Comparison of ENCODE assay signal across 9 cellular contexts in the genomic region with DNA sequence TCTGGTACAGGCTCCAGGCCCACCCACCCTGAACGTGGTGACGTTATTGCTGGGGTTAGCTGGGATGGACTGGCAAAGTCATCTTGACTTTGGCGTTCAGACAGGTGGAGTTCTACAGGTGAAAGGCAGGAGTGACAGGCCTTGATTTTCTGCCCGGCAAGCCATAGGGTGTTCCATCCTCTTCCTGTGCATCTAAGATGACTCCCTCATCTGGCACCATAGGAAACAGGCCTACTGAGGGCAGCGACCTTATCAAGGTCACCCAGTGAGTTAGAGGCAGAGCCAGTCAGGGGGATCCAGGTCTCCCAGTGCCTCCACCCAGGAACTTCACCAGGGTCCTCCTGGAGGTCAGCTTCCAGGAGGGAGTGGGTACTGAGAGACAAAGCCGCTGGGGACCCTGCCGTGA. TPM values are rescaled to one million over a fixed set of nuclear protein-coding genes. Genes with fewer than 3 reads are reported as not detected.
DNase-seq lines count a peak whose midpoint lies in the region; ATAC-seq and TF ChIP-seq lines count a peak whose summit lies in the region.
"Had no signal": no experiment of that assay in that cellular context is flagged by ENCODE, and none has a peak within 500 bp of the region (broad histone marks: within the 10 kb centered on the region; RNA-seq: fewer than 3 reads in every experiment).

No MANE protein-coding gene starts in this region.

- DNase-seq in CD14-positive monocyte (ENCODE audit: low spot score), result no peak
- no peak for DNase-seq in PC-9
- DNase-seq in endodermal cell, result peak; percentile 54
- DNase-seq in GM13977 (ENCODE audit: low spot score), result no peak
- DNase-seq in DMS114 treated with DMSO at 0.1 percent for 48 hours (lab: John Stamatoyannopoulos, UW; ENCODE audit: unreplicated experiment), result no peak
- DNase-seq: SIG-M5 had no signal

- H3K36me3 ChIP-seq in PC-9 (ENCODE audit: low read depth) (no peaks in the 10 kb centered on the region), endodermal cell (ENCODE audit: control insufficient read depth, insufficient read depth, low read length) (no peaks in the 10 kb centered on the region), neuron (ENCODE audit: insufficient read depth, low read length) (no peaks in the 10 kb centered on the region)

- H2AFZ ChIP-seq in PC-9 (peak overlapping the region; percentile 96; the same call in 1 of the 2 replicates), neuron (ENCODE audit: low read depth, low read length) (peak overlapping the region; percentile 68)

- in situ Hi-C loops in GM13977 (cut with MboI; ENCODE audit: low pct_unique_long_range_greater_than_20kb, low sequenced_read_pairs, unreplicated experiment), result no loop called here

- H3K9me3 Mint-ChIP-seq in CD14-positive monocyte (no peaks in the 10 kb centered on the region), endodermal cell (no peaks in the 10 kb centered on the region)

- H3K27me3 Mint-ChIP-seq in CD14-positive monocyte (ENCODE audit: low read depth in 3 of 3) (peaks cover 2% of the 10 kb centered on the region in 3 donors), endodermal cell (ENCODE audit: insufficient read depth) (no peaks in the 10 kb centered on the region)

- intact Hi-C loops in CD14-positive monocyte (cut with micrococcal nuclease) (loop anchor here in 1 of 2 donors (5.0 kb wide), 1 partner anchor 37 kb away; no protein-coding TSS in a partner anchor), PC-9 (cut with micrococcal nuclease; ENCODE audit: unreplicated experiment) (loop anchor here (1.0 to 5.0 kb wide), 6 partner anchors 8 to 88 kb away; no protein-coding TSS in a partner anchor)

- peaks cover 4% of the 10 kb centered on the region for H4K20me1 ChIP-seq in PC-9 (ENCODE audit: insufficient read depth)

- H3K4me3 ChIP-seq in PC-9, result peak overlapping the region; percentile 97
- peak overlapping the region; percentile 87 for H3K4me3 ChIP-seq in endodermal cell (ENCODE audit: low read length)
- peak overlapping the region; percentile 84 for H3K4me3 ChIP-seq in neuron (ENCODE audit: low read length)

- ATAC-seq in GM21786 (IDR thresholded peaks at IDR 0.05; ENCODE audit: unreplicated experiment) (no peak), GM19324 (IDR thresholded peaks at IDR 0.05; ENCODE audit: low FRiP score, unreplicated experiment) (no peak)

- H3K9me3 ChIP-seq in PC-9 (ENCODE audit: insufficient read depth, low read depth) (no peaks in the 10 kb centered on the region), endodermal cell (ENCODE audit: control insufficient read depth, low read length) (no peaks in the 10 kb centered on the region), neuron (ENCODE audit: low read length) (no peaks in the 10 kb centered on the region)

- H3K36me3 Mint-ChIP-seq in CD14-positive monocyte (peaks cover 3 to 12% of the 10 kb centered on the region in 2 donors), endodermal cell (ENCODE audit: low read depth) (no peaks in the 10 kb centered on the region)

- H3K9me2 ChIP-seq in PC-9 (ENCODE audit: insufficient read depth), result no peaks in the 10 kb centered on the region

- peak overlapping the region; percentile 52 for H3K27ac ChIP-seq in PC-9
- no peak overlapping the region for H3K27ac ChIP-seq in endodermal cell (ENCODE audit: low read depth, low read length)

- H3F3A ChIP-seq in PC-9 (ENCODE audit: insufficient read depth, low read depth), result peaks cover 46% of the 10 kb centered on the region

- BruUV-seq in PC-9 (replicated peaks; lab: Mats Ljungman, UMichigan), result TSS peak; percentile 37

- H3K4me2 ChIP-seq in PC-9, result peak overlapping the region; percentile 95

- TF ChIP-seq CTCF in CD14-positive monocyte (IDR thresholded peaks at IDR 0.05) (no peak), PC-9 (conservative IDR thresholded peaks at IDR 0.05) (no peak), endodermal cell (conservative IDR thresholded peaks at IDR 0.05) (no peak), GM13977 (IDR thresholded peaks at IDR 0.05; ENCODE audit: extremely low read depth, insufficient read depth, missing control alignments) (no peak)

- WGBS in endodermal cell (ENCODE audit: insufficient coverage in 1 of 2, insufficient read length in 1 of 2), 2 experiments, result 70 to 85% methylated on average over 6 to 7 of the region's 7 CpGs

- POLR2A ChIA-PET in PC-9 (lab: Charles Lee; ENCODE audit: unreplicated experiment), result interaction anchor here (0.5 to 1.0 kb wide), 5 partner anchors 12 to 1415 kb away, joined by 3 to 8 read pairs (median 4); no protein-coding TSS in a partner anchor

- CTCF ChIA-PET in PC-9 (lab: Charles Lee), result no interaction called here

- H3K27ac Mint-ChIP-seq in CD14-positive monocyte (peak overlapping the region; percentile 53 to 94 (median 92)), endodermal cell (peak overlapping the region; percentile 37)

- H3K4me1 ChIP-seq in PC-9 (replicated peaks; ENCODE audit: insufficient read depth) (peaks cover 66% of the 10 kb centered on the region), endodermal cell (ENCODE audit: control insufficient read depth, insufficient read depth, low read length) (peaks cover 11% of the 10 kb centered on the region), neuron (ENCODE audit: insufficient read depth, low read length) (peaks cover 9% of the 10 kb centered on the region)

- peaks cover 62% of the 10 kb centered on the region for H3K79me2 ChIP-seq in PC-9 (ENCODE audit: low read depth)

- H3K9ac ChIP-seq in endodermal cell (ENCODE audit: extremely low read depth, low read length, poor library complexity, severe bottlenecking), result no peak overlapping the region

- peak overlapping the region; percentile 95 to 97 for H3K4me3 Mint-ChIP-seq in CD14-positive monocyte
- H3K4me3 Mint-ChIP-seq in endodermal cell, result peak overlapping the region; percentile 87

- H3K27me3 ChIP-seq in PC-9 (ENCODE audit: insufficient read depth, low read depth), result no peaks in the 10 kb centered on the region
- no peaks in the 10 kb centered on the region for H3K27me3 ChIP-seq in endodermal cell (ENCODE audit: control insufficient read depth, insufficient read depth, low read length, poor library complexity, severe bottlenecking)
- peaks cover 24% of the 10 kb centered on the region for H3K27me3 ChIP-seq in neuron (ENCODE audit: insufficient read depth, low read length)

- peaks cover 50% of the 10 kb centered on the region for H3K4me1 Mint-ChIP-seq in CD14-positive monocyte
- H3K4me1 Mint-ChIP-seq in endodermal cell, result peaks cover 19% of the 10 kb centered on the region

RNA-seq across cellular contexts. Expression of a gene that starts 41.6 kb away (rescaled TPM):
- polyA plus RNA-seq in CD14-positive monocyte, result 100 to 1,000 TPM; 125 to 146 TPM
- total RNA-seq in PC-9 (2021) (128 and 140 TPM in 2 replicates), endodermal cell (10 to 100 TPM; 38.0 to 78.8 TPM)
- polyA plus RNA-seq in endodermal cell (2013, experiment 1 of 2), result 48.2 TPM
- polyA plus RNA-seq in endodermal cell (2013, experiment 2 of 2), result 45.5 TPM
